Comparison of ENCODE assay signal across 24 cellular contexts in genomic region chr20:54645445-54646155, GRCh38.
DNase-seq lines count a peak whose midpoint lies in the region; ATAC-seq, FAIRE-seq and TF ChIP-seq lines count a peak whose summit lies in the region.
"Had no signal": no experiment of that assay in that cellular context is flagged by ENCODE, and none has a peak within 500 bp of the region (broad histone marks: within the 10 kb centered on the region; RNA-seq: fewer than 3 reads in every experiment).

No MANE protein-coding gene starts in this region.

- ATAC-seq in IMR-90 (ENCODE audit: low read depth), result no peak
- ATAC-seq in body of pancreas, result peak; percentile 82
- ATAC-seq: CD8-positive, alpha-beta T cell; HCT116; Right ventricle myocardium inferior; SK-N-SH treated with all-trans-retinoic acid at 6 μM for 48 hours had no signal

- H3K27me3 ChIP-seq in IMR-90 (ENCODE audit: control insufficient read depth, insufficient read depth, low read length), result no peaks in the 10 kb centered on the region
- H3K27me3 ChIP-seq in body of pancreas, result no peaks in the 10 kb centered on the region
- H3K27me3 ChIP-seq in adrenal gland, result no peaks in the 10 kb centered on the region

- no peak for TF ChIP-seq POLR2A in IMR-90 (IDR thresholded peaks at IDR 0.05; ENCODE audit: low read depth, low read length)
- no peak for TF ChIP-seq POLR2A in body of pancreas (IDR thresholded peaks at IDR 0.05)
- TF ChIP-seq POLR2A in adrenal gland (IDR thresholded peaks at IDR 0.05), result no peak

- H3K9me3 ChIP-seq in IMR-90 (ENCODE audit: control insufficient read depth, insufficient read depth, low read length) (no peaks in the 10 kb centered on the region), body of pancreas (no peaks in the 10 kb centered on the region), adrenal gland (replicated peaks in 1 of 3) (no peaks in the 10 kb centered on the region)
- H3K9me3 ChIP-seq: Caco-2, SJCRH30 had no signal

- no peak overlapping the region for H3K4ac ChIP-seq in IMR-90 (ENCODE audit: low read depth, low read length)

- H3K9me1 ChIP-seq in IMR-90 (ENCODE audit: insufficient read depth, low read length), result no peaks in the 10 kb centered on the region

- H3K27ac ChIP-seq in IMR-90 (ENCODE audit: insufficient read depth, low read length), result no peak overlapping the region
- peak overlapping the region in 2 of 4 donors; percentile 43 to 49 for H3K27ac ChIP-seq in body of pancreas
- no peak overlapping the region for H3K27ac ChIP-seq in adrenal gland
- H3K27ac ChIP-seq: PC-9, SJCRH30 had no signal

- in situ Hi-C loops in ACHN (cut with HindIII; ENCODE audit: low pct_ligation_motif_present, low pct_unique_long_range_greater_than_20kb, low sequenced_read_pairs), result no loop called here
- in situ Hi-C loops in IMR-90 (cut with MboI; ENCODE audit: low sequenced_read_pairs), result loop anchor here (5.0 kb wide), 1 partner anchor 423 kb away; no protein-coding TSS in a partner anchor

- no peak overlapping the region for H2BK20ac ChIP-seq in IMR-90 (ENCODE audit: low read depth, low read length)

- 80% methylated on average over 1 of the region's 8 CpGs; no CpG with 5 or more reads in 1 of the 2 experiments for WGBS in IMR-90 (ENCODE audit: extremely low coverage in 2 of 2, insufficient read length in 1 of 2), 2 experiments
- 44% methylated on average over 8 of the region's 8 CpGs for WGBS in body of pancreas, 2 donors
- WGBS in adrenal gland, 4 donors, result 53 to 68% (median 55%) methylated on average over 8 of the region's 8 CpGs

- no peak overlapping the region for H3K4me2 ChIP-seq in IMR-90 (ENCODE audit: low read depth, low read length)
- H3K4me2 ChIP-seq: PC-9 had no signal

- H3K4me1 ChIP-seq in IMR-90 (ENCODE audit: control insufficient read depth, insufficient read depth, low read length) (no peaks in the 10 kb centered on the region; the same call in 1 of the 2 replicates), body of pancreas (peaks cover 18% of the 10 kb centered on the region), adrenal gland (replicated peaks in 1 of 2) (peaks cover 0 to 4% of the 10 kb centered on the region in 2 donors)
- H3K4me1 ChIP-seq: SJCRH30 had no signal

- no peak overlapping the region for H3K18ac ChIP-seq in IMR-90 (ENCODE audit: low read depth, low read length)

- CTCF ChIA-PET in IMR-90 (lab: Yijun Ruan, JAX), result interaction anchor here (0.5 to 1.5 kb wide), 5 partner anchors 173 to 433 kb away, joined by 3 to 5 read pairs (median 3); no protein-coding TSS in a partner anchor

- intact Hi-C loops in IMR-90 (cut with micrococcal nuclease), result loop anchor here (2.0 to 10.0 kb wide), 2 partner anchors 171 to 549 kb away; partner anchors contain the start of gene DOK5
- intact Hi-C loops in body of pancreas (cut with DNase I), result loop anchor here (5.0 kb wide), 2 partner anchors 438 to 548 kb away; partner anchors contain the start of gene PFDN4
- intact Hi-C loops in adrenal gland (cut with DNase I), result loop anchor here (5.0 to 10.0 kb wide), 3 partner anchors 443 to 548 kb away; no protein-coding TSS in a partner anchor

- no peak overlapping the region for H4K5ac ChIP-seq in IMR-90 (ENCODE audit: low read depth, low read length)

- DNase-seq in ACHN (peak; percentile 67), IMR-90 (no peak), body of pancreas (peak in 1 of 4 donors; percentile 23), renal cortical epithelial cell (ENCODE audit: low read depth) (peak; percentile 74), NCI-H2107 treated with DMSO at 0.1 percent for 48 hours (lab: John Stamatoyannopoulos, UW; ENCODE audit: unreplicated experiment) (no peak), adrenal gland (no peak), frontal cortex (ENCODE audit: low spot score in 2 of 2) (no peak)
- DNase-seq: C1 segment of cervical spinal cord; Caco-2; CD8-positive, alpha-beta T cell; DMS 273 treated with DMSO at 0.1 percent for 48 hours; DND-41; NCI-H1105; NCI-H146; NCI-H2081; NCI-H524; NCI-H774; NK-92 treated with Interleukin-12 subunit alpha and Interleukin-12 subunit beta, amount 100 ng/mL, for 24 hours; PC-9; SJCRH30 had no signal

- no peak overlapping the region for H2AFZ ChIP-seq in IMR-90 (replicated peaks; ENCODE audit: low read length, poor library complexity)
- H2AFZ ChIP-seq: PC-9 had no signal

- no peak overlapping the region for H3K14ac ChIP-seq in IMR-90 (replicated peaks; ENCODE audit: low read depth, low read length)

- BruUV-seq in IMR-90 (replicated peaks; lab: Mats Ljungman, UMichigan), result no TSS peak

- dilution Hi-C loops in IMR-90 (cut with HindIII; ENCODE audit: low sequenced_read_pairs, unreplicated experiment), result no loop called here

- H4K20me1 ChIP-seq in IMR-90 (ENCODE audit: insufficient read depth, low read length), result no peaks in the 10 kb centered on the region

- FAIRE-seq in frontal cortex (lab: Jason Lieb, UNC), result no peak
- FAIRE-seq: A204.1 had no signal

- H3K4me3 ChIP-seq in IMR-90 (ENCODE audit: insufficient read depth, low read depth, low read length), result no peak overlapping the region
- no peak overlapping the region for H3K4me3 ChIP-seq in body of pancreas
- no peak overlapping the region for H3K4me3 ChIP-seq in adrenal gland
- H3K4me3 ChIP-seq: PC-9, SJCRH30 had no signal

- H3K23ac ChIP-seq in IMR-90 (ENCODE audit: low read depth, low read length), result no peak overlapping the region

- H3K79me1 ChIP-seq in IMR-90 (ENCODE audit: low read depth in 1 of 2, low read length in 2 of 2), result no peaks in the 10 kb centered on the region

- H4K91ac ChIP-seq in IMR-90 (ENCODE audit: insufficient read depth, low read depth, low read length), result no peak overlapping the region

- H4K8ac ChIP-seq in IMR-90 (ENCODE audit: low read depth in 2 of 2, low read length in 2 of 2), result no peak overlapping the region

- H2AK9ac ChIP-seq in IMR-90 (replicated peaks; ENCODE audit: low read depth, low read length, poor library complexity), result peak overlapping the region; percentile 52

- no peak overlapping the region for H2BK5ac ChIP-seq in IMR-90 (ENCODE audit: low read depth, low read length, poor library complexity, severe bottlenecking)

- no peak overlapping the region for H3K56ac ChIP-seq in IMR-90 (ENCODE audit: extremely low read depth, insufficient read depth, low read length)

- H2BK15ac ChIP-seq in IMR-90 (ENCODE audit: low read depth, low read length), result no peak overlapping the region

- no peak overlapping the region for H3K9ac ChIP-seq in IMR-90 (ENCODE audit: low read depth, low read length)

- no peak for TF ChIP-seq RAD21 in IMR-90 (IDR thresholded peaks at IDR 0.05; ENCODE audit: low read length)

- H3K36me3 ChIP-seq in IMR-90 (ENCODE audit: control insufficient read depth, insufficient read depth, low read length), result no peaks in the 10 kb centered on the region
- no peaks in the 10 kb centered on the region for H3K36me3 ChIP-seq in body of pancreas (replicated peaks in 1 of 2; ENCODE audit: insufficient read depth in 1 of 2, low read depth in 2 of 2)
- H3K36me3 ChIP-seq in adrenal gland (replicated peaks in 1 of 2), result no peaks in the 10 kb centered on the region
- H3K36me3 ChIP-seq: SJCRH30 had no signal

- H2AK5ac ChIP-seq in IMR-90 (ENCODE audit: low read depth, low read length), result no peak overlapping the region

- no peak overlapping the region for H2BK120ac ChIP-seq in IMR-90 (ENCODE audit: low read depth, low read length)

- TF ChIP-seq CTCF in IMR-90 (conservative IDR thresholded peaks at IDR 0.05; ENCODE audit: low read depth, low read length), result no peak
- TF ChIP-seq CTCF in body of pancreas (IDR thresholded peaks at IDR 0.05), result no peak
- no peak for TF ChIP-seq CTCF in adrenal gland (IDR thresholded peaks at IDR 0.05)

- POLR2A ChIA-PET in IMR-90 (lab: Charles Lee; ENCODE audit: unreplicated experiment), result interaction anchor here (0.6 kb wide), 1 partner anchor 120 kb away, joined by 3 read pairs; no protein-coding TSS in a partner anchor

TF ChIP-seq in IMR-90, 13 proteins besides CTCF, POLR2A, EP300 and RAD21:
- no peak for TF ChIP-seq RCOR1 (IDR thresholded peaks at IDR 0.05; ENCODE audit: insufficient replicate concordance, low read length)
- TF ChIP-seq FOS (IDR thresholded peaks at IDR 0.05; ENCODE audit: low read depth, low read length), result no peak
- no peak for TF ChIP-seq MXI1 (IDR thresholded peaks at IDR 0.05; ENCODE audit: borderline replicate concordance, low read depth, low read length)
- TF ChIP-seq SMC3 (IDR thresholded peaks at IDR 0.05; ENCODE audit: low read depth, low read length), result no peak
- TF ChIP-seq CHD1 (IDR thresholded peaks at IDR 0.05; ENCODE audit: low read depth, low read length), result no peak
- TF ChIP-seq CEBPB (IDR thresholded peaks at IDR 0.05; ENCODE audit: low read depth, low read length), result no peak
- TF ChIP-seq MAZ (IDR thresholded peaks at IDR 0.05; ENCODE audit: borderline replicate concordance, low read depth, low read length), result no peak
- no peak for TF ChIP-seq MAFK (IDR thresholded peaks at IDR 0.05; ENCODE audit: low read depth, low read length)
- no peak for TF ChIP-seq RFX5 (IDR thresholded peaks at IDR 0.05; ENCODE audit: low read depth, low read length)
- TF ChIP-seq USF2 (IDR thresholded peaks at IDR 0.05; ENCODE audit: low read depth, low read length), result no peak
- TF ChIP-seq ELK1 (IDR thresholded peaks at IDR 0.05; ENCODE audit: borderline replicate concordance, low read depth, low read length), result no peak
- TF ChIP-seq NFE2L2 (IDR thresholded peaks at IDR 0.05; ENCODE audit: low read depth, low read length), result no peak
- TF ChIP-seq BHLHE40 (IDR thresholded peaks at IDR 0.05; ENCODE audit: low read depth, low read length), result no peak

Comparison
In these comparisons a context has a peak if more than half of its experiments do, and no peak if none do; other contexts are left out.
1. DNase-seq: peak in ACHN (single experiment) and renal cortical epithelial cell (single experiment); none in IMR-90 (single experiment), NCI-H2107 treated with DMSO at 0.1 percent for 48 hours (single experiment), adrenal gland (0 of 7) and frontal cortex (0 of 2).